In genomic region chr12:45342171-45342570, GRCh38 we compare ENCODE assay signal across 20 cellular contexts.
"Had no signal": no experiment of that assay in that cellular context is flagged by ENCODE, and none has a peak within 500 bp of the region (broad histone marks: within the 10 kb centered on the region; RNA-seq: fewer than 3 reads in every experiment).

No MANE protein-coding gene starts in this region.

- H3K9me3 ChIP-seq: MG63, SK-N-SH had no signal

- H3K9me2 ChIP-seq: SK-N-SH had no signal

- H3K27me3 ChIP-seq: MG63 had no signal

- H3K27ac ChIP-seq: RWPE1 had no signal

- H3K4me2 ChIP-seq: SK-N-SH had no signal

- DNase-seq: Karpas-422, KG1, MG63, NCI-H1092, NCI-H1105 treated with DMSO at 0.1 percent for 48 hours, NCI-H1417 treated with DMSO at 0.1 percent for 48 hours, NCI-H146, NCI-H1694 treated with DMSO at 0.1 percent for 48 hours, NCI-H1930, NCI-H2081, NCI-H2107, NCI-H2227 treated with DMSO at 0.1 percent for 48 hours, NCI-H510A, NCI-H524 treated with DMSO at 0.1 percent for 48 hours, NCI-H69, NCI-H774, SHP77, SK-N-SH had no signal

- ATAC-seq: Panc1 had no signal

- H3K9ac ChIP-seq: SK-N-SH had no signal

- H3K4me3 ChIP-seq: MG63 had no signal

- H3K36me3 ChIP-seq: MG63 had no signal
